1 cellular context compared by ENCODE assay signal in genomic region chr2:85889648-85890281, GRCh38.
TF ChIP-seq lines count a peak whose summit lies in the region.

No MANE protein-coding gene starts in this region.

TF ChIP-seq in K562, 482 proteins besides CTCF, POLR2A, EP300 and RAD21 (continued from another document):
- no peak for TF ChIP-seq POLR3G (IDR thresholded peaks at IDR 0.05; ENCODE audit: extremely low read depth, insufficient read length, insufficient replicate concordance)
- no peak for TF ChIP-seq NR2C2 (CRISPR knock-in tag; IDR thresholded peaks at IDR 0.05)
- 0 out of 2 replicates have a peak, but pooled peaks have one; percentile 3 for TF ChIP-seq NR2C2 (tag; IDR thresholded peaks at IDR 0.05)
- TF ChIP-seq MLLT1 (IDR thresholded peaks at IDR 0.05), result peak in 1 of 2 experiments; percentile 28; a peak in 1 of 4 replicates
- TF ChIP-seq E2F8 (IDR thresholded peaks at IDR 0.05; ENCODE audit: low read depth, partially characterized antibody), result no peak
- 0 out of 2 replicates have a peak, but pooled peaks have one; percentile 13 for TF ChIP-seq NFRKB (IDR thresholded peaks at IDR 0.05; ENCODE audit: low read depth)
- no peak for TF ChIP-seq E2F1 (CRISPR knock-in tag; IDR thresholded peaks at IDR 0.05)
- 0 out of 2 replicates have a peak, but pooled peaks have one; percentile 30 for TF ChIP-seq ZBTB1 (CRISPR knock-in tag; IDR thresholded peaks at IDR 0.05; ENCODE audit: borderline replicate concordance, low read depth)
- 0 out of 2 replicates have a peak, but pooled peaks have one; percentile 14 for TF ChIP-seq MBD1 (CRISPR knock-in tag; IDR thresholded peaks at IDR 0.05)
- TF ChIP-seq ZBTB11 (CRISPR knock-in tag; IDR thresholded peaks at IDR 0.05), result 0 out of 6 replicates have a peak, but pooled peaks of 1 of the 3 experiments have one; percentile 4
- TF ChIP-seq ZNF41 (CRISPR knock-in tag; conservative IDR thresholded peaks at IDR 0.05), result no peak
